Comparison of ENCODE assay signal across 12 cellular contexts in genomic region chr3:190073264-190073663, GRCh38. TPM values are rescaled to one million over a fixed set of nuclear protein-coding genes. Genes with fewer than 3 reads are reported as not detected.
DNase-seq lines count a peak whose midpoint lies in the region; ATAC-seq and TF ChIP-seq lines count a peak whose summit lies in the region.
"Had no signal": no experiment of that assay in that cellular context is flagged by ENCODE, and none has a peak within 500 bp of the region (broad histone marks: within the 10 kb centered on the region; RNA-seq: fewer than 3 reads in every experiment).

No MANE protein-coding gene starts in this region.

- H3K9me3 ChIP-seq in smooth muscle cell (replicated peaks; ENCODE audit: low read depth) = no peaks in the 10 kb centered on the region

- no peaks in the 10 kb centered on the region for H3F3A ChIP-seq in smooth muscle cell (ENCODE audit: low read depth)

- H3K27ac ChIP-seq in coronary artery (peak overlapping the region in 1 of 2 donors; percentile 81), smooth muscle cell (ENCODE audit: low read depth) (peak overlapping the region; percentile 29)
- H3K27ac ChIP-seq: HL-60 had no signal

- H3K36me3 ChIP-seq in smooth muscle cell (ENCODE audit: low read depth) = no peaks in the 10 kb centered on the region

- DNase-seq in NCI-H748 (lab: John Stamatoyannopoulos, UW; ENCODE audit: unreplicated experiment) = peak; percentile 52
- DNase-seq in NCI-H748 treated with DMSO at 0.1 percent for 48 hours (lab: John Stamatoyannopoulos, UW) = no peak
- peak; percentile 23 for DNase-seq in LHCN-M2 (ENCODE audit: low read depth)
- no peak for DNase-seq in coronary artery (ENCODE audit: low spot score)
- DNase-seq in smooth muscle cell (lab: John Stamatoyannopoulos, UW; ENCODE audit: unreplicated experiment) = no peak
- DNase-seq in stimulated activated CD8-positive, alpha-beta memory T cell treated with anti-CD3 and anti-CD28 coated beads, Interleukin-4, amount 100 ng/mL, for 48 hours = no peak
- DNase-seq: activated B cell treated with CpG ODN at 0.5 μM for 24 hours, amygdala, naive B cell had no signal

- H2AFZ ChIP-seq in smooth muscle cell (ENCODE audit: low read depth) = peak overlapping the region; percentile 15

- H4K20me1 ChIP-seq in smooth muscle cell (ENCODE audit: low read depth) = no peaks in the 10 kb centered on the region

- H3K79me2 ChIP-seq in smooth muscle cell (ENCODE audit: low read depth) = no peaks in the 10 kb centered on the region

- WGBS in smooth muscle cell (ENCODE audit: low lambda C conversion rate) = 19% methylated on average over 4 of the region's 4 CpGs

- peak overlapping the region; percentile 18 for H3K4me3 ChIP-seq in coronary artery
- no peak overlapping the region for H3K4me3 ChIP-seq in smooth muscle cell

- peak overlapping the region; percentile 0 for H3K9ac ChIP-seq in smooth muscle cell (ENCODE audit: low read depth)

- ATAC-seq in HG02870 (IDR thresholded peaks at IDR 0.05; ENCODE audit: unreplicated experiment) (no peak), HG02884 (IDR thresholded peaks at IDR 0.05; ENCODE audit: unreplicated experiment) (no peak)

- H3K27me3 ChIP-seq in smooth muscle cell (ENCODE audit: low read depth) = no peaks in the 10 kb centered on the region

- H3K4me2 ChIP-seq in smooth muscle cell = peak overlapping the region; percentile 62

- peaks cover 21% of the 10 kb centered on the region for H3K4me1 ChIP-seq in smooth muscle cell (ENCODE audit: low read depth)

- TF ChIP-seq CTCF in coronary artery (IDR thresholded peaks at IDR 0.05) = no peak
- no peak for TF ChIP-seq CTCF in smooth muscle cell (IDR thresholded peaks at IDR 0.05; ENCODE audit: borderline replicate concordance, insufficient read depth, poor library complexity, severe bottlenecking)

RNA-seq across cellular contexts. Expression of gene P3H2, which starts 47.4 kb away (rescaled TPM):
- total RNA-seq in LHCN-M2 (2014; rRNA removed) = 7.8 and 7.9 TPM in 2 replicates
- polyA plus RNA-seq in LHCN-M2 (2012) = 7.9 TPM
- 27.3 and 42.6 TPM in 2 replicates for total RNA-seq in smooth muscle cell
- 6.5 and 9.8 TPM in 2 replicates for polyA plus RNA-seq in smooth muscle cell
- total RNA-seq: activated B cell treated with CpG ODN at 0.5 μM for 24 hours had no signal

Comparison
In these comparisons a context has a peak if more than half of its experiments do, and no peak if none do; other contexts are left out.
1. DNase-seq: peak in NCI-H748 (single experiment) and LHCN-M2 (single experiment); none in NCI-H748 treated with DMSO at 0.1 percent for 48 hours (single experiment), coronary artery (single experiment), smooth muscle cell (single experiment) and stimulated activated CD8-positive, alpha-beta memory T cell treated with anti-CD3 and anti-CD28 coated beads, Interleukin-4, amount 100 ng/mL, for 48 hours (single experiment).